Comparison of ENCODE assay signal across 8 cellular contexts in genomic region chr12:124863409-124864325, GRCh38. TPM values are rescaled to one million over a fixed set of nuclear protein-coding genes. Genes with fewer than 3 reads are reported as not detected.
DNase-seq lines count a peak whose midpoint lies in the region; ATAC-seq and TF ChIP-seq lines count a peak whose summit lies in the region.

SCARB1 (minus strand) TSS chr12:124863864; CDS start chr12:124863720, 144 bp downstream.

- H3K4me1 ChIP-seq in SJSA1 (replicated peaks) = peaks cover 28% of the 10 kb centered on the region
- peaks cover 0 to 36% (median 6%) of the 10 kb centered on the region in 3 donors for H3K4me1 ChIP-seq in gastroesophageal sphincter

- H3K27me3 ChIP-seq in SJSA1 (replicated peaks) = no peaks in the 10 kb centered on the region
- no peaks in the 10 kb centered on the region for H3K27me3 ChIP-seq in gastroesophageal sphincter

- no peak for TF ChIP-seq EP300 in gastroesophageal sphincter (IDR thresholded peaks at IDR 0.05)

- WGBS in gastroesophageal sphincter (ENCODE audit: low coverage in 1 of 2), 2 donors = 0% methylated on average over 1 to 5 of the region's 89 CpGs

- peak within 1 kb of the TSS; percentile 81 for H3K4me3 ChIP-seq in LNCaP clone FGC (ENCODE audit: low read depth, low read length)
- peak within 1 kb of the TSS; percentile 68 for H3K4me3 ChIP-seq in SJSA1
- H3K4me3 ChIP-seq in gastroesophageal sphincter = peak within 1 kb of the TSS; percentile 62 to 84

- no peaks in the 10 kb centered on the region for H3K36me3 ChIP-seq in SJSA1
- H3K36me3 ChIP-seq in gastroesophageal sphincter = no peaks in the 10 kb centered on the region

- H3K27ac ChIP-seq in SJSA1 = peak within 1 kb of the TSS; percentile 66
- peak within 1 kb of the TSS in 3 of 4 donors; percentile 65 to 80 (median 67) for H3K27ac ChIP-seq in gastroesophageal sphincter

- DNase-seq in EL (peak; percentile 81), GOT3 (lab: John Stamatoyannopoulos, UW) (peak; percentile 52), LNCaP clone FGC (ENCODE audit: low read depth) (peak; percentile 51), SJSA1 (ENCODE audit: low read depth in 1 of 2, low spot score in 2 of 2) (peak; percentile 70 to 79), nucleus accumbens (lab: John Stamatoyannopoulos, UW) (peak in 54 of 56 donors; percentile 40 to 90 (median 78)), superior temporal gyrus (ENCODE audit: extremely low spot score) (peak; percentile 74)
- peak; percentile 77 for DNase-seq in activated naive CD4-positive, alpha-beta T cell treated with Interleukin-2 at 50 U/mL for 16 hours

- no peak for TF ChIP-seq CTCF in LNCaP clone FGC (IDR thresholded peaks at IDR 0.05; ENCODE audit: control insufficient read depth, extremely low read depth, insufficient read depth)
- peak in 1 of 4 experiments; percentile 5 for TF ChIP-seq CTCF in gastroesophageal sphincter (IDR thresholded peaks at IDR 0.05)

- peak; percentile 92 for ATAC-seq in gastroesophageal sphincter

- peak in 1 of 2 donors; percentile 23 for TF ChIP-seq POLR2A in gastroesophageal sphincter (IDR thresholded peaks at IDR 0.05)

- no peaks in the 10 kb centered on the region; the same call in 1 of the 2 replicates for H3K9me3 ChIP-seq in SJSA1 (replicated peaks)
- H3K9me3 ChIP-seq in gastroesophageal sphincter = no peaks in the 10 kb centered on the region

RNA-seq across cellular contexts. Expression of gene SCARB1, which starts in this region (rescaled TPM):
- 12.4 and 15.7 TPM in 2 replicates for total RNA-seq in SJSA1 (2014; rRNA removed; shearing (Covaris generic))
- 10 to 100 TPM in 3 of 4 donors, 1 to 10 TPM in 1; 6.8 to 13.9 (median 11.5) TPM for total RNA-seq in gastroesophageal sphincter

Comparison
In these comparisons a context has a peak if more than half of its experiments do, and no peak if none do; other contexts are left out.
1. Peak in every context shown above with its lines: DNase-seq, ATAC-seq, H3K4me3 ChIP-seq and H3K27ac ChIP-seq.